17 cellular contexts compared by ENCODE assay signal in genomic region chr1:43849670-43850069, GRCh38.
"Had no signal": no experiment of that assay in that cellular context is flagged by ENCODE, and none has a peak within 500 bp of the region (broad histone marks: within the 10 kb centered on the region; RNA-seq: fewer than 3 reads in every experiment).

No MANE protein-coding gene starts in this region.

- DNase-seq: activated CD4-positive, alpha-beta T cell treated with anti-CD3 and anti-CD28 coated beads, Interleukin-2, amount 50 U/mL, for 4 hours; activated CD4-positive, CD25-positive, alpha-beta regulatory T cell treated with anti-CD3 and anti-CD28 coated beads, Interleukin-2, amount 50 U/mL, for 72 hours; activated gamma-delta T cell treated with Interleukin-2 at 50 U/mL for 16 hours; activated naive CD8-positive, alpha-beta T cell treated with anti-CD3 and anti-CD28 coated beads for 36 hours; activated T-cell treated with anti-CD3 and anti-CD28 coated beads, Interleukin-2, amount 50 U/mL, for 48 hours; anterior cingulate cortex; dorsolateral prefrontal cortex; esophagus squamous epithelium; foreskin fibroblast; head of caudate nucleus; pancreas; stimulated activated CD4-positive, alpha-beta T cell treated with anti-CD3 and anti-CD28 coated beads, Interleukin-4, amount 100 ng/mL, for 1 hour; stimulated activated CD8-positive, alpha-beta memory T cell treated with anti-CD3 and anti-CD28 coated beads, Interleukin-4, amount 100 ng/mL, for 48 hours; stimulated activated naive CD8-positive, alpha-beta T cell treated with anti-CD3 and anti-CD28 coated beads, Interleukin-15, Interleukin-2, amounts not matched to agents 100 U/mL and 50 U/mL, for 24 hours; upper lobe of right lung had no signal

- H3K9me3 Mint-ChIP-seq: activated naive CD8-positive, alpha-beta T cell treated with anti-CD3 and anti-CD28 coated beads for 36 hours; neural crest cell had no signal

- H3K4me3 Mint-ChIP-seq: activated naive CD8-positive, alpha-beta T cell treated with anti-CD3 and anti-CD28 coated beads for 36 hours; neural crest cell had no signal

- FAIRE-seq: islet of Langerhans, pancreas had no signal

- H3K4me1 Mint-ChIP-seq: neural crest cell had no signal

- H3K27me3 Mint-ChIP-seq: activated naive CD8-positive, alpha-beta T cell treated with anti-CD3 and anti-CD28 coated beads for 36 hours had no signal

- H3K27ac Mint-ChIP-seq: activated naive CD8-positive, alpha-beta T cell treated with anti-CD3 and anti-CD28 coated beads for 36 hours had no signal
